In genomic region chr2:14633451-14634211, GRCh38 we compare ENCODE assay signal across 9 cellular contexts. TPM values are rescaled to one million over a fixed set of nuclear protein-coding genes. Genes with fewer than 3 reads are reported as not detected.
DNase-seq lines count a peak whose midpoint lies in the region; ATAC-seq and TF ChIP-seq lines count a peak whose summit lies in the region.
"Had no signal": no experiment of that assay in that cellular context is flagged by ENCODE, and none has a peak within 500 bp of the region (broad histone marks: within the 10 kb centered on the region; RNA-seq: fewer than 3 reads in every experiment).

No MANE protein-coding gene starts in this region.

- H3K36me3 Mint-ChIP-seq in Caco-2 (ENCODE audit: insufficient read depth, unreplicated experiment) (no peaks in the 10 kb centered on the region), natural killer cell (no peaks in the 10 kb centered on the region)

- POLR2A ChIA-PET in Caco-2 (lab: Charles Lee): no interaction called here

- no peaks in the 10 kb centered on the region for H3K9me3 ChIP-seq in Caco-2
- H3K9me3 ChIP-seq in parathyroid adenoma (ENCODE audit: control insufficient read depth, low read length): no peaks in the 10 kb centered on the region

- H3K27me3 ChIP-seq in Caco-2 (replicated peaks; ENCODE audit: control insufficient read depth, insufficient read depth, low read length): peaks cover 15% of the 10 kb centered on the region
- no peaks in the 10 kb centered on the region for H3K27me3 ChIP-seq in parathyroid adenoma (ENCODE audit: control insufficient read depth, insufficient read depth, low read length)

- H3K9me3 Mint-ChIP-seq in Caco-2 (ENCODE audit: unreplicated experiment): no peaks in the 10 kb centered on the region
- H3K9me3 Mint-ChIP-seq in natural killer cell: no peaks in the 10 kb centered on the region

- no peaks in the 10 kb centered on the region for H3K79me2 ChIP-seq in parathyroid adenoma

- no peaks in the 10 kb centered on the region for H3K36me3 ChIP-seq in Caco-2 (ENCODE audit: control insufficient read depth, insufficient read depth, low read length)
- H3K36me3 ChIP-seq in parathyroid adenoma (ENCODE audit: control insufficient read depth, insufficient read depth, low read length): no peaks in the 10 kb centered on the region

- H3K4me1 Mint-ChIP-seq in Caco-2 (ENCODE audit: low read depth, unreplicated experiment) (no peaks in the 10 kb centered on the region), natural killer cell (no peaks in the 10 kb centered on the region)

- no peak for TF ChIP-seq CTCF in Caco-2 (IDR thresholded peaks at IDR 0.05; ENCODE audit: insufficient read depth in 1 of 2, low read depth in 1 of 2, low read length in 1 of 2, severe bottlenecking in 1 of 2, unreplicated experiment in 1 of 2)
- TF ChIP-seq CTCF in parathyroid adenoma (IDR thresholded peaks at IDR 0.05): no peak
- no peak for TF ChIP-seq CTCF in natural killer cell (IDR thresholded peaks at IDR 0.05)

- BruUV-seq in Caco-2 (replicated peaks; lab: Mats Ljungman, UMichigan): no TSS peak

- no peak for ATAC-seq in natural killer cell

- no peak overlapping the region for H3K9ac ChIP-seq in parathyroid adenoma

- H3K27ac ChIP-seq in parathyroid adenoma: peak overlapping the region; percentile 92

- H3K4me1 ChIP-seq in Caco-2 (peaks cover 20% of the 10 kb centered on the region), parathyroid adenoma (no peaks in the 10 kb centered on the region)

- CTCF ChIA-PET in Caco-2 (lab: Charles Lee): interaction anchor here (1.3 kb wide), 1 partner anchor 9 kb away, joined by 4 read pairs; no protein-coding TSS in a partner anchor

- H3K27me3 Mint-ChIP-seq in Caco-2 (ENCODE audit: insufficient read depth, unreplicated experiment): peaks cover 26% of the 10 kb centered on the region
- H3K27me3 Mint-ChIP-seq in natural killer cell (ENCODE audit: low read depth in 2 of 2): peaks cover 36 to 53% of the 10 kb centered on the region in 2 donors

- peak overlapping the region; percentile 85 for H2AFZ ChIP-seq in parathyroid adenoma

- peak overlapping the region; percentile 59 for H3K4me2 ChIP-seq in parathyroid adenoma (ENCODE audit: low read length)

- no peak overlapping the region for H3K27ac Mint-ChIP-seq in Caco-2 (ENCODE audit: unreplicated experiment)
- H3K27ac Mint-ChIP-seq in natural killer cell: no peak overlapping the region

- DNase-seq in Caco-2: no peak
- peak; percentile 62 for DNase-seq in NCI-H345 (lab: John Stamatoyannopoulos, UW)
- peak; percentile 1 for DNase-seq in germinal center (ENCODE audit: low spot score)
- DNase-seq in GM19240 (ENCODE audit: insufficient read length, low spot score): no peak
- DNase-seq in natural killer cell: no peak
- DNase-seq in stimulated activated CD4-positive, alpha-beta T cell treated with anti-CD3 and anti-CD28 coated beads, Interleukin-4, amount 100 ng/mL, for 1 hour: no peak
- no peak for DNase-seq in NCI-H526 treated with DMSO at 0.1 percent for 48 hours (lab: John Stamatoyannopoulos, UW)

- H3K4me3 ChIP-seq in Caco-2 (ENCODE audit: low read depth, low read length): no peak overlapping the region
- peak overlapping the region; percentile 65 for H3K4me3 ChIP-seq in parathyroid adenoma (ENCODE audit: low read depth, low read length)

- intact Hi-C loops in Caco-2 (cut with micrococcal nuclease; ENCODE audit: unreplicated experiment): loop anchor here (10.0 kb wide), 2 partner anchors 271 to 349 kb away; no protein-coding TSS in a partner anchor
- intact Hi-C loops in natural killer cell (cut with micrococcal nuclease): no loop called here

- peak overlapping the region; percentile 59 for H3K4me3 Mint-ChIP-seq in Caco-2 (ENCODE audit: unreplicated experiment)
- no peak overlapping the region for H3K4me3 Mint-ChIP-seq in natural killer cell

RNA-seq across cellular contexts. Expression of gene LRATD1, which starts 1.1 kb away (rescaled TPM):
- total RNA-seq in Caco-2 (2022): 0.27 and 0.35 TPM in 2 replicates
- total RNA-seq in natural killer cell: not detected
- total RNA-seq: T-helper 1 cell treated with Interleukin-12 subunit alpha and Interleukin-12 subunit beta and Interleukin-4 antibody, amounts not matched to agents 30 ng/mL and 1 ng/mL, for 36 hours had no signal

Comparison
In these comparisons a context has a peak if more than half of its experiments do, and no peak if none do; other contexts are left out.
1. DNase-seq: peak in NCI-H345 (single experiment) and germinal center (single experiment); none in Caco-2 (0 of 2), GM19240 (single experiment), natural killer cell (single experiment), stimulated activated CD4-positive, alpha-beta T cell treated with anti-CD3 and anti-CD28 coated beads, Interleukin-4, amount 100 ng/mL, for 1 hour (single experiment) and NCI-H526 treated with DMSO at 0.1 percent for 48 hours (single experiment).